Comparison of ENCODE assay signal across 14 cellular contexts in the genomic region with DNA sequence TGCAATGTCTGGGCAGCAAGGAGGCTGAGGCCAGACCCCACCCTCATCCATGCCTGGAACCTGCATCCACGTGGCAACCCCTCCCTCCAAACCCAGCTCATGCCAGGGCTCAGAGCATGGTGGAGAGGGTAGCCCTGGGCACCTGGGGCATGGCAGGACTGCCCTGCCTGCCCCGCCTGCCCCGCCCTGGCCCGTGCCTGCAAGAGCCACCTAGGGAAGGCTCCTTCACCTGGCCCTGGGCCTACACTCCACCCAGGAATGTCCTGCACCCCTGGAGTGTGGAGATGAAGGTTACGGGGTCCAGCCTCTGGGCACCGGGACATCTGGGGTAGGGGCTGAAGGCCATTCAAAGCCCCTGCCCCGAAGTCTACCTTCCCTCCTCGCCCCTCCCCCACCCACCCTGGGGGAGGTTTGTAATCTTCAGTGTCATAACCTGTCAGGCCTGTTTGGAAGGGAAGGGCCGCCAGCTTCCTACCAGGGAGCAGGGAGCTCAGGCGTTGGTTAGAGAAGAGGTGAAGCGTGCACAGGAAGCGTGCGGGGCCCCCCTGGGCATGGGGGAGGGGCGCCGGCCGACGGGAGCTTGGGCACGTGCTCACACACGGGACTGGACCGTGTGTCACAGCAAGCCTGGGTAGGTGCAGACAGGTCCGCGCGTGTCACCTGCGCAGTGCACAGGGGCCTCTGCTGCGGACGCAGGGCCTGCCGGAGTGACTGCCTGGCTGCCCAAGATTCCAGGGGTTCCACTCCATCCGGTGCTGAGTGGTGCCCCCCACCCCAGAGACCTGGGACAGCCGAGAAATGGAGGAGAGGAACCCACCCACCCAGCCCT. TPM values are rescaled to one million over a fixed set of nuclear protein-coding genes. Genes with fewer than 3 reads are reported as not detected.
A peak's percentile ranks its signal among the peaks of the same experiment; 100 is the strongest.
DNase-seq lines count a peak whose midpoint lies in the region; ATAC-seq and TF ChIP-seq lines count a peak whose summit lies in the region.
"Had no signal": no experiment of that assay in that cellular context is flagged by ENCODE, and none has a peak within 500 bp of the region (broad histone marks: within the 10 kb centered on the region; RNA-seq: fewer than 3 reads in every experiment).

No MANE protein-coding gene starts in this region.

- H3K4me1 ChIP-seq in tibial nerve: no peaks in the 10 kb centered on the region

- peak; percentile 66 for DNase-seq in H7
- DNase-seq in NCI-H510A treated with DMSO at 0.1 percent for 48 hours (lab: John Stamatoyannopoulos, UW): peak; percentile 22
- peak; percentile 5 for DNase-seq in glomerular visceral epithelial cell (ENCODE audit: extremely low spot score)
- DNase-seq in renal cortical epithelial cell (ENCODE audit: low read depth): peak; percentile 7
- DNase-seq in tibial nerve (ENCODE audit: low spot score in 2 of 2): no peak
- DNase-seq: effector memory CD4-positive, alpha-beta T cell; KG1; mesenchymal stem cell; NCI-H226; substantia nigra; WERI-Rb-1 had no signal

- ATAC-seq in HG02610 (IDR thresholded peaks at IDR 0.05; ENCODE audit: unreplicated experiment): no peak
- ATAC-seq in GM19328 (IDR thresholded peaks at IDR 0.05; ENCODE audit: unreplicated experiment): no peak

- no peak for TF ChIP-seq POLR2A in tibial nerve (IDR thresholded peaks at IDR 0.05)

- peaks cover 0 to 9% (median 0%) of the 10 kb centered on the region in 4 donors for H3K9me3 ChIP-seq in tibial nerve

- H3K4me3 ChIP-seq in H7 (ENCODE audit: insufficient read depth, low read depth, low read length) (no peak overlapping the region), tibial nerve (no peak overlapping the region)

- no peak overlapping the region for H3K27ac ChIP-seq in tibial nerve
- H3K27ac ChIP-seq: WERI-Rb-1 had no signal

- WGBS in tibial nerve, 2 donors: 71 to 77% methylated on average over 15 to 19 of the region's 29 CpGs

- H3K36me3 ChIP-seq in H7 (replicated peaks; ENCODE audit: control insufficient read depth, insufficient read depth, low read length) (no peaks in the 10 kb centered on the region), tibial nerve (no peaks in the 10 kb centered on the region)
- H3K36me3 ChIP-seq: WERI-Rb-1 had no signal

- TF ChIP-seq CTCF in tibial nerve (IDR thresholded peaks at IDR 0.05): no peak

- no peak for TF ChIP-seq EP300 in tibial nerve (IDR thresholded peaks at IDR 0.05)

- H3K27me3 ChIP-seq in H7 (ENCODE audit: control insufficient read depth, insufficient read depth, low read length) (no peaks in the 10 kb centered on the region), tibial nerve (no peaks in the 10 kb centered on the region)

RNA-seq across cellular contexts. Expression of gene TH, which starts 30.7 kb away (rescaled TPM):
- total RNA-seq in H7 (2014; rRNA removed; shearing (Covaris generic)): not detected in 2 replicates
- total RNA-seq in renal cortical epithelial cell (0.30 TPM in 1 of 2 replicates, not detected in the other), tibial nerve (1 to 10 TPM in 1 of 4 donors, not detected in 3; 1.3 TPM)
- total RNA-seq: pulmonary artery endothelial cell had no signal

RNA-seq across cellular contexts. Expression of gene INS, which starts 41.3 kb away (rescaled TPM):
- total RNA-seq in H7 (2014; rRNA removed; shearing (Covaris generic)): not detected in 2 replicates
- total RNA-seq in renal cortical epithelial cell (not detected in 2 replicates), tibial nerve (1 to 10 TPM in 1 of 4 donors, not detected in 3; 1.8 TPM)
- total RNA-seq: pulmonary artery endothelial cell had no signal

Comparison
In these comparisons a context has a peak if more than half of its experiments do, and no peak if none do; other contexts are left out.
1. DNase-seq: peak in H7 (single experiment), NCI-H510A treated with DMSO at 0.1 percent for 48 hours (single experiment), glomerular visceral epithelial cell (single experiment) and renal cortical epithelial cell (single experiment); none in tibial nerve (0 of 2).